ENCODE assay signal across 24 cellular contexts in the genomic region with DNA sequence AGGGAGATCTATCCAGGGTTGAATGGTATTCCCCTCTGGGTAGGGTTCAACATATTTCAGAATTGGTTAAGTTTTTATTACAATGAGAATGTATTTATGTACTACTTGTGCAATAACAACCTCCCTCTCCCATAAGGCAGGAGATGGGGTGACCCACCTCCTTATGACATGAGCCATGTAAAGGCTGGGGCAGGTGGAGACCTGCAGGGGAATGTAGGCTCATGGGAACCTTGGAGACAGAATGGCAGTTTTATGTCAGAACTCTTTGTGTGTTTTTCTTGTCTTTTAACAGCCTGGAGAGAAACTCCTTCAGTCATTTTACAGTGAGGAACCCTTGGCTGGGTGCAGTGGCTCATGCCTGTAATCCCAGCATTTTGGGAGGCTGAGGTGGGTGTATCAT. TPM values are rescaled to one million over a fixed set of nuclear protein-coding genes. Genes with fewer than 3 reads are reported as not detected.
A peak's percentile ranks its signal among the peaks of the same experiment; 100 is the strongest.
DNase-seq lines count a peak whose midpoint lies in the region; ATAC-seq and TF ChIP-seq lines count a peak whose summit lies in the region.
"Had no signal": no experiment of that assay in that cellular context is flagged by ENCODE, and none has a peak within 500 bp of the region (broad histone marks: within the 10 kb centered on the region; RNA-seq: fewer than 3 reads in every experiment).

No MANE protein-coding gene starts in this region.

- TF ChIP-seq CTCF in RWPE2 (IDR thresholded peaks at IDR 0.05; ENCODE audit: poor library complexity, severe bottlenecking) = no peak
- TF ChIP-seq CTCF in foreskin keratinocyte (conservative IDR thresholded peaks at IDR 0.05) = no peak
- TF ChIP-seq CTCF in progenitor cell of endocrine pancreas (IDR thresholded peaks at IDR 0.05; ENCODE audit: unreplicated experiment) = no peak
- TF ChIP-seq CTCF in tibial nerve (IDR thresholded peaks at IDR 0.05) = no peak

- ATAC-seq in RWPE2 (ENCODE audit: low read depth) = peak; percentile 92
- ATAC-seq in central memory CD8-positive, alpha-beta T cell (replicated peaks; ENCODE audit: extremely low read depth, poor library complexity, severe bottlenecking) = no peak
- peak; percentile 84 for ATAC-seq in foreskin keratinocyte
- no peak for ATAC-seq in HG02852 (IDR thresholded peaks at IDR 0.05; ENCODE audit: unreplicated experiment)
- no peak for ATAC-seq in HG03175 (IDR thresholded peaks at IDR 0.05; ENCODE audit: unreplicated experiment)
- ATAC-seq: HepG2, PC-3 had no signal

- H3K27ac ChIP-seq in RWPE2 (ENCODE audit: poor library complexity, severe bottlenecking) (no peak overlapping the region), foreskin keratinocyte (peak overlapping the region; percentile 17), tibial nerve (no peak overlapping the region)

- no peaks in the 10 kb centered on the region for H3K9me3 Mint-ChIP-seq in central memory CD8-positive, alpha-beta T cell
- H3K9me3 Mint-ChIP-seq in progenitor cell of endocrine pancreas (ENCODE audit: low read depth) = no peaks in the 10 kb centered on the region
- H3K9me3 Mint-ChIP-seq: CD4-positive, alpha-beta memory T cell had no signal

- H3K4me3 ChIP-seq in RWPE2 (ENCODE audit: severe bottlenecking) (no peak overlapping the region), tibial nerve (no peak overlapping the region)
- H3K4me3 ChIP-seq: HAP-1 had no signal

- TF ChIP-seq EP300 in tibial nerve (IDR thresholded peaks at IDR 0.05) = no peak

- H3K4me1 ChIP-seq in RWPE2 (ENCODE audit: insufficient read depth, poor library complexity, severe bottlenecking) (peaks cover 7% of the 10 kb centered on the region), foreskin keratinocyte (peaks cover 3% of the 10 kb centered on the region), tibial nerve (no peaks in the 10 kb centered on the region)
- H3K4me1 ChIP-seq: HAP-1 had no signal

- H3K9me3 ChIP-seq in RWPE2 (ENCODE audit: severe bottlenecking) (no peaks in the 10 kb centered on the region), tibial nerve (no peaks in the 10 kb centered on the region)
- H3K9me3 ChIP-seq: HAP-1 had no signal

- DNase-seq in RWPE2 (ENCODE audit: low spot score) = no peak
- DNase-seq in central memory CD8-positive, alpha-beta T cell (ENCODE audit: low spot score in 2 of 2) = no peak
- peak; percentile 86 to 93 for DNase-seq in foreskin keratinocyte
- no peak for DNase-seq in progenitor cell of endocrine pancreas (ENCODE audit: low spot score, unreplicated experiment)
- no peak for DNase-seq in tibial nerve (ENCODE audit: low spot score in 2 of 2)
- DNase-seq in activated gamma-delta T cell (lab: John Stamatoyannopoulos, UW) = no peak
- DNase-seq: C1 segment of cervical spinal cord; CD4-positive, alpha-beta memory T cell; COR-L47; GOT3; Karpas-422; NCI-H1092 treated with DMSO at 0.1 percent for 48 hours; NCI-H1436; NCI-H187; NCI-H2081 treated with DMSO at 0.1 percent for 48 hours; NCI-H524; NCI-H82; NK-92 treated with Interleukin-12 subunit alpha and Interleukin-12 subunit beta, amount 100 ng/mL, for 24 hours; PC-3; Right ventricle myocardium superior had no signal

- H3K36me3 Mint-ChIP-seq in central memory CD8-positive, alpha-beta T cell (ENCODE audit: insufficient read depth) = no peaks in the 10 kb centered on the region
- H3K36me3 Mint-ChIP-seq in progenitor cell of endocrine pancreas (ENCODE audit: insufficient read depth) = no peaks in the 10 kb centered on the region
- H3K36me3 Mint-ChIP-seq: CD4-positive, alpha-beta memory T cell had no signal

- TF ChIP-seq POLR2A in tibial nerve (IDR thresholded peaks at IDR 0.05) = no peak

- no peaks in the 10 kb centered on the region for H3K27me3 ChIP-seq in RWPE2 (ENCODE audit: insufficient read depth, poor library complexity, severe bottlenecking)
- no peaks in the 10 kb centered on the region for H3K27me3 ChIP-seq in foreskin keratinocyte
- H3K27me3 ChIP-seq in tibial nerve = no peaks in the 10 kb centered on the region

- no peaks in the 10 kb centered on the region for H3K4me1 Mint-ChIP-seq in central memory CD8-positive, alpha-beta T cell
- H3K4me1 Mint-ChIP-seq in progenitor cell of endocrine pancreas (ENCODE audit: low read depth) = no peaks in the 10 kb centered on the region
- H3K4me1 Mint-ChIP-seq: CD4-positive, alpha-beta memory T cell had no signal

- no peaks in the 10 kb centered on the region for H3K36me3 ChIP-seq in RWPE2 (ENCODE audit: low read depth)
- H3K36me3 ChIP-seq in tibial nerve = no peaks in the 10 kb centered on the region
- H3K36me3 ChIP-seq: HAP-1 had no signal

- H3K27me3 Mint-ChIP-seq in central memory CD8-positive, alpha-beta T cell = peaks cover 41% of the 10 kb centered on the region
- peaks cover 9% of the 10 kb centered on the region for H3K27me3 Mint-ChIP-seq in progenitor cell of endocrine pancreas

- no peak overlapping the region for H3K4me3 Mint-ChIP-seq in central memory CD8-positive, alpha-beta T cell
- no peak overlapping the region for H3K4me3 Mint-ChIP-seq in progenitor cell of endocrine pancreas (ENCODE audit: low read depth)
- H3K4me3 Mint-ChIP-seq: CD4-positive, alpha-beta memory T cell had no signal

- H3K27ac Mint-ChIP-seq in central memory CD8-positive, alpha-beta T cell (ENCODE audit: low read depth) = peak overlapping the region; percentile 79
- peak overlapping the region; percentile 37 for H3K27ac Mint-ChIP-seq in progenitor cell of endocrine pancreas
- H3K27ac Mint-ChIP-seq: CD4-positive, alpha-beta memory T cell had no signal

RNA-seq across cellular contexts. Expression of gene INSYN1, which starts 24.6 kb away (rescaled TPM):
- 0.24 and 0.35 TPM in 2 replicates for total RNA-seq in foreskin keratinocyte
- 0.26 and 0.29 TPM in 2 replicates for polyA plus RNA-seq in foreskin keratinocyte
- 3.7 and 4.5 TPM in 2 replicates for total RNA-seq in progenitor cell of endocrine pancreas
- total RNA-seq in tibial nerve = 10 to 100 TPM in 2 of 4 donors, 1 to 10 TPM in 2; 2.8 to 10.9 (median 6.7) TPM
- total RNA-seq: CD4-positive, alpha-beta memory T cell; HepG2; PC-3 had no signal
- polyA plus RNA-seq: CD4-positive, alpha-beta memory T cell; HepG2 had no signal

Comparison
In these comparisons a context has a peak if more than half of its experiments do, and no peak if none do; other contexts are left out.
1. ATAC-seq: peak in RWPE2 (single experiment) and foreskin keratinocyte (single experiment); none in central memory CD8-positive, alpha-beta T cell (single experiment), HG02852 (single experiment) and HG03175 (single experiment).
2. DNase-seq: peak in foreskin keratinocyte (2 of 2); none in RWPE2 (single experiment), central memory CD8-positive, alpha-beta T cell (0 of 2), progenitor cell of endocrine pancreas (single experiment), tibial nerve (0 of 2) and activated gamma-delta T cell (single experiment).